ENCODE assay signal across 8 cellular contexts in genomic region chr11:35165416-35166368, GRCh38. TPM values are rescaled to one million over a fixed set of nuclear protein-coding genes. Genes with fewer than 3 reads are reported as not detected.
A peak's percentile ranks its signal among the peaks of the same experiment; 100 is the strongest.
DNase-seq lines count a peak whose midpoint lies in the region; ATAC-seq lines count a peak whose summit lies in the region.

No MANE protein-coding gene starts in this region.

- no peaks in the 10 kb centered on the region for H3K9me3 Mint-ChIP-seq in activated CD4-positive, alpha-beta memory T cell treated with anti-CD3 and anti-CD28 coated beads for 36 hours

- H3K4me1 Mint-ChIP-seq in activated CD4-positive, alpha-beta memory T cell treated with anti-CD3 and anti-CD28 coated beads for 36 hours (ENCODE audit: low read depth), result peaks cover 99% of the 10 kb centered on the region

- no peak overlapping the region for H3K4me3 ChIP-seq in esophagus (ENCODE audit: low read depth in 1 of 2, low read length in 2 of 2)

- peak; percentile 79 for ATAC-seq in GM21515 (IDR thresholded peaks at IDR 0.05; ENCODE audit: unreplicated experiment)

- peaks cover 10 to 23% of the 10 kb centered on the region in 2 donors for H3K4me1 ChIP-seq in esophagus (ENCODE audit: control insufficient read depth in 2 of 2, insufficient read depth in 2 of 2, low read length in 1 of 2)

- H3K36me3 ChIP-seq in esophagus (ENCODE audit: control insufficient read depth in 2 of 2, insufficient read depth in 2 of 2, low read length in 1 of 2), result peaks cover 0 to 2% of the 10 kb centered on the region in 2 donors

- no peaks in the 10 kb centered on the region for H3K27me3 ChIP-seq in esophagus (ENCODE audit: control insufficient read depth in 1 of 2, insufficient read depth in 2 of 2, low read length in 2 of 2)

- no peaks in the 10 kb centered on the region for H3K9me3 ChIP-seq in esophagus (ENCODE audit: control insufficient read depth in 2 of 2, insufficient read depth in 1 of 2, low read depth in 1 of 2, low read length in 1 of 2)

- POLR2A ChIA-PET in activated CD4-positive, alpha-beta memory T cell treated with anti-CD3 and anti-CD28 coated beads for 36 hours (lab: Charles Lee), result interaction anchor here (1.3 to 4.4 kb wide), 14 partner anchors 9 to 159 kb away, joined by 3 to 65 read pairs (median 11); partner anchors contain the start of gene CD44

- H3K4me3 Mint-ChIP-seq in activated CD4-positive, alpha-beta memory T cell treated with anti-CD3 and anti-CD28 coated beads for 36 hours, result peak overlapping the region; percentile 71

- DNase-seq in COLO829 (ENCODE audit: low spot score) (peak; percentile 73), KG1 (lab: John Stamatoyannopoulos, UW) (peak; percentile 76), NCI-H524 treated with DMSO at 0.1 percent for 48 hours (lab: John Stamatoyannopoulos, UW) (no peak), AML-193 (lab: John Stamatoyannopoulos, UW) (no peak)
- peak; percentile 95 for DNase-seq in activated CD4-positive, alpha-beta memory T cell treated with anti-CD3 and anti-CD28 coated beads for 36 hours
- peak; percentile 67 to 76 for DNase-seq in stimulated activated CD4-positive, alpha-beta T cell treated with anti-CD3 and anti-CD28 coated beads, Interleukin-12 subunit alpha, Interleukin-12 subunit beta, amount 100 ng/mL, for 24 hours (ENCODE audit: low read depth in 2 of 2)

- H3K27ac ChIP-seq in esophagus (ENCODE audit: low read depth in 2 of 2, low read length in 1 of 2), result peak overlapping the region; percentile 58 to 74

- CTCF ChIA-PET in activated CD4-positive, alpha-beta memory T cell treated with anti-CD3 and anti-CD28 coated beads for 36 hours (lab: Charles Lee), result interaction anchor here (1.0 to 7.7 kb wide), 13 partner anchors 11 to 239 kb away, joined by 3 to 113 read pairs (median 6); partner anchors contain the start of gene CD44

- peaks cover 18% of the 10 kb centered on the region for H3K36me3 Mint-ChIP-seq in activated CD4-positive, alpha-beta memory T cell treated with anti-CD3 and anti-CD28 coated beads for 36 hours

- H3K27ac Mint-ChIP-seq in activated CD4-positive, alpha-beta memory T cell treated with anti-CD3 and anti-CD28 coated beads for 36 hours, result peak overlapping the region; percentile 99

- no peaks in the 10 kb centered on the region for H3K27me3 Mint-ChIP-seq in activated CD4-positive, alpha-beta memory T cell treated with anti-CD3 and anti-CD28 coated beads for 36 hours

- intact Hi-C loops in activated CD4-positive, alpha-beta memory T cell treated with anti-CD3 and anti-CD28 coated beads for 36 hours (cut with micrococcal nuclease), result loop anchor here (1.0 to 5.0 kb wide), 14 partner anchors 12 to 513 kb away; no protein-coding TSS in a partner anchor

- 54% methylated on average over 8 of the region's 8 CpGs for WGBS in esophagus, 2 donors

RNA-seq across cellular contexts. Expression of gene CD44, which starts 26.7 kb away (rescaled TPM):
- 100 to 1,000 TPM; 440 to 442 TPM for total RNA-seq in activated CD4-positive, alpha-beta memory T cell treated with anti-CD3 and anti-CD28 coated beads for 36 hours
- polyA plus RNA-seq in esophagus, result 100 to 1,000 TPM; 130 to 161 TPM

Comparison
In these comparisons a context has a peak if more than half of its experiments do, and no peak if none do; other contexts are left out.
1. DNase-seq: peak in COLO829 (single experiment), KG1 (single experiment), activated CD4-positive, alpha-beta memory T cell treated with anti-CD3 and anti-CD28 coated beads for 36 hours (single experiment) and stimulated activated CD4-positive, alpha-beta T cell treated with anti-CD3 and anti-CD28 coated beads, Interleukin-12 subunit alpha, Interleukin-12 subunit beta, amount 100 ng/mL, for 24 hours (2 of 2); none in NCI-H524 treated with DMSO at 0.1 percent for 48 hours (single experiment) and AML-193 (0 of 2).